ENCODE assay signal across 1 cellular context in the genomic region with DNA sequence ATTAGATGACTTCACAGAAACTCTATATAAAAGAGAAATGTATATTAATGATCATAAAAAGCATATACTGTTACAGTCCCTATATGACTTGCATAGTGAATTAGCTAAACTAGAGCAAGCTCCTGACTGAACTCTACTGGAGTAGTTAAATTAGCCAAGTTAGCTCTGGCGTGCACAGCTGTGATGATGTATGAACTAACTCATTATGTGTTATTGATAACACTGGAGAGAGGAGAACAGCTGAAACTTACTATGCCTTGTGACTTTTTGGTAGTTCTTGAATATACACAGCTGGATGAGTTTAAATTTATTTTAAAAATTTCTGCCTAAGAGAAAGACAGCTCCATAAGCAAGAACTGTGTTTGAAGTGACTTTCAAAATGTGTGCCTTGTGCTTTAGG.
TF ChIP-seq lines count a peak whose summit lies in the region.

No MANE protein-coding gene starts in this region.

TF ChIP-seq in GM23338, 12 proteins besides CTCF, POLR2A, EP300 and RAD21 (continued from another document):
- TF ChIP-seq, protein P1, sequence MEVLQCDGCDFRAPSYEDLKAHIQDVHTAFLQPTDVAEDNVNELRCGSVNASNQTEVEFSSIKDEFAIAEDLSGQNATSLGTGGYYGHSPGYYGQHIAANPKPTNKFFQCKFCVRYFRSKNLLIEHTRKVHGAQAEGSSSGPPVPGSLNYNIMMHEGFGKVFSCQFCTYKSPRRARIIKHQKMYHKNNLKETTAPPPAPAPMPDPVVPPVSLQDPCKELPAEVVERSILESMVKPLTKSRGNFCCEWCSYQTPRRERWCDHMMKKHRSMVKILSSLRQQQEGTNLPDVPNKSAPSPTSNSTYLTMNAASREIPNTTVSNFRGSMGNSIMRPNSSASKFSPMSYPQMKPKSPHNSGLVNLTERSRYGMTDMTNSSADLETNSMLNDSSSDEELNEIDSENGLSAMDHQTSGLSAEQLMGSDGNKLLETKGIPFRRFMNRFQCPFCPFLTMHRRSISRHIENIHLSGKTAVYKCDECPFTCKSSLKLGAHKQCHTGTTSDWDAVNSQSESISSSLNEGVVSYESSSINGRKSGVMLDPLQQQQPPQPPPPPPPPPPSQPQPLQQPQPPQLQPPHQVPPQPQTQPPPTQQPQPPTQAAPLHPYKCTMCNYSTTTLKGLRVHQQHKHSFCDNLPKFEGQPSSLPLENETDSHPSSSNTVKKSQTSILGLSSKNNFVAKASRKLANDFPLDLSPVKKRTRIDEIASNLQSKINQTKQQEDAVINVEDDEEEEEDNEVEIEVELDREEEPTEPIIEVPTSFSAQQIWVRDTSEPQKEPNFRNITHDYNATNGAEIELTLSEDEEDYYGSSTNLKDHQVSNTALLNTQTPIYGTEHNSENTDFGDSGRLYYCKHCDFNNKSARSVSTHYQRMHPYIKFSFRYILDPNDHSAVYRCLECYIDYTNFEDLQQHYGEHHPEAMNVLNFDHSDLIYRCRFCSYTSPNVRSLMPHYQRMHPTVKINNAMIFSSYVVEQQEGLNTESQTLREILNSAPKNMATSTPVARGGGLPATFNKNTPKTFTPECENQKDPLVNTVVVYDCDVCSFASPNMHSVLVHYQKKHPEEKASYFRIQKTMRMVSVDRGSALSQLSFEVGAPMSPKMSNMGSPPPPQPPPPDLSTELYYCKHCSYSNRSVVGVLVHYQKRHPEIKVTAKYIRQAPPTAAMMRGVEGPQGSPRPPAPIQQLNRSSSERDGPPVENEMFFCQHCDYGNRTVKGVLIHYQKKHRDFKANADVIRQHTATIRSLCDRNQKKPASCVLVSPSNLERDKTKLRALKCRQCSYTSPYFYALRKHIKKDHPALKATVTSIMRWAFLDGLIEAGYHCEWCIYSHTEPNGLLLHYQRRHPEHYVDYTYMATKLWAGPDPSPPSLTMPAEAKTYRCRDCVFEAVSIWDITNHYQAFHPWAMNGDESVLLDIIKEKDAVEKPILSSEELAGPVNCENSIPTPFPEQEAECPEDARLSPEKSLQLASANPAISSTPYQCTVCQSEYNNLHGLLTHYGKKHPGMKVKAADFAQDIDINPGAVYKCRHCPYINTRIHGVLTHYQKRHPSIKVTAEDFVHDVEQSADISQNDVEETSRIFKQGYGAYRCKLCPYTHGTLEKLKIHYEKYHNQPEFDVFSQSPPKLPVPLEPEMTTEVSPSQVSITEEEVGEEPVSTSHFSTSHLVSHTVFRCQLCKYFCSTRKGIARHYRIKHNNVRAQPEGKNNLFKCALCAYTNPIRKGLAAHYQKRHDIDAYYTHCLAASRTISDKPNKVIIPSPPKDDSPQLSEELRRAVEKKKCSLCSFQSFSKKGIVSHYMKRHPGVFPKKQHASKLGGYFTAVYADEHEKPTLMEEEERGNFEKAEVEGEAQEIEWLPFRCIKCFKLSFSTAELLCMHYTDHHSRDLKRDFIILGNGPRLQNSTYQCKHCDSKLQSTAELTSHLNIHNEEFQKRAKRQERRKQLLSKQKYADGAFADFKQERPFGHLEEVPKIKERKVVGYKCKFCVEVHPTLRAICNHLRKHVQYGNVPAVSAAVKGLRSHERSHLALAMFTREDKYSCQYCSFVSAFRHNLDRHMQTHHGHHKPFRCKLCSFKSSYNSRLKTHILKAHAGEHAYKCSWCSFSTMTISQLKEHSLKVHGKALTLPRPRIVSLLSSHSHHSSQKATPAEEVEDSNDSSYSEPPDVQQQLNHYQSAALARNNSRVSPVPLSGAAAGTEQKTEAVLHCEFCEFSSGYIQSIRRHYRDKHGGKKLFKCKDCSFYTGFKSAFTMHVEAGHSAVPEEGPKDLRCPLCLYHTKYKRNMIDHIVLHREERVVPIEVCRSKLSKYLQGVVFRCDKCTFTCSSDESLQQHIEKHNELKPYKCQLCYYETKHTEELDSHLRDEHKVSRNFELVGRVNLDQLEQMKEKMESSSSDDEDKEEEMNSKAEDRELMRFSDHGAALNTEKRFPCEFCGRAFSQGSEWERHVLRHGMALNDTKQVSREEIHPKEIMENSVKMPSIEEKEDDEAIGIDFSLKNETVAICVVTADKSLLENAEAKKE (CRISPR knock-in tag; IDR thresholded peaks at IDR 0.05), result no peak
- TF ChIP-seq EZH2 (IDR thresholded peaks at IDR 0.05; ENCODE audit: low read depth, unreplicated experiment) (no peak), CREB1 (CRISPR knock-in tag; IDR thresholded peaks at IDR 0.05; ENCODE audit: low read depth) (no peak), POLR2AphosphoS5 (IDR thresholded peaks at IDR 0.05; ENCODE audit: low read depth) (no peak), ZNF114 (CRISPR knock-in tag; IDR thresholded peaks at IDR 0.05) (no peak), NANOG (IDR thresholded peaks at IDR 0.05; ENCODE audit: borderline replicate concordance) (no peak), STAT1 (IDR thresholded peaks at IDR 0.05; ENCODE audit: unreplicated experiment) (no peak)
- TF ChIP-seq, protein P2, sequence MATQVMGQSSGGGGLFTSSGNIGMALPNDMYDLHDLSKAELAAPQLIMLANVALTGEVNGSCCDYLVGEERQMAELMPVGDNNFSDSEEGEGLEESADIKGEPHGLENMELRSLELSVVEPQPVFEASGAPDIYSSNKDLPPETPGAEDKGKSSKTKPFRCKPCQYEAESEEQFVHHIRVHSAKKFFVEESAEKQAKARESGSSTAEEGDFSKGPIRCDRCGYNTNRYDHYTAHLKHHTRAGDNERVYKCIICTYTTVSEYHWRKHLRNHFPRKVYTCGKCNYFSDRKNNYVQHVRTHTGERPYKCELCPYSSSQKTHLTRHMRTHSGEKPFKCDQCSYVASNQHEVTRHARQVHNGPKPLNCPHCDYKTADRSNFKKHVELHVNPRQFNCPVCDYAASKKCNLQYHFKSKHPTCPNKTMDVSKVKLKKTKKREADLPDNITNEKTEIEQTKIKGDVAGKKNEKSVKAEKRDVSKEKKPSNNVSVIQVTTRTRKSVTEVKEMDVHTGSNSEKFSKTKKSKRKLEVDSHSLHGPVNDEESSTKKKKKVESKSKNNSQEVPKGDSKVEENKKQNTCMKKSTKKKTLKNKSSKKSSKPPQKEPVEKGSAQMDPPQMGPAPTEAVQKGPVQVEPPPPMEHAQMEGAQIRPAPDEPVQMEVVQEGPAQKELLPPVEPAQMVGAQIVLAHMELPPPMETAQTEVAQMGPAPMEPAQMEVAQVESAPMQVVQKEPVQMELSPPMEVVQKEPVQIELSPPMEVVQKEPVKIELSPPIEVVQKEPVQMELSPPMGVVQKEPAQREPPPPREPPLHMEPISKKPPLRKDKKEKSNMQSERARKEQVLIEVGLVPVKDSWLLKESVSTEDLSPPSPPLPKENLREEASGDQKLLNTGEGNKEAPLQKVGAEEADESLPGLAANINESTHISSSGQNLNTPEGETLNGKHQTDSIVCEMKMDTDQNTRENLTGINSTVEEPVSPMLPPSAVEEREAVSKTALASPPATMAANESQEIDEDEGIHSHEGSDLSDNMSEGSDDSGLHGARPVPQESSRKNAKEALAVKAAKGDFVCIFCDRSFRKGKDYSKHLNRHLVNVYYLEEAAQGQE (IDR thresholded peaks at IDR 0.05; ENCODE audit: unreplicated experiment), result no peak
